8 cellular contexts compared by ENCODE assay signal in the genomic region with DNA sequence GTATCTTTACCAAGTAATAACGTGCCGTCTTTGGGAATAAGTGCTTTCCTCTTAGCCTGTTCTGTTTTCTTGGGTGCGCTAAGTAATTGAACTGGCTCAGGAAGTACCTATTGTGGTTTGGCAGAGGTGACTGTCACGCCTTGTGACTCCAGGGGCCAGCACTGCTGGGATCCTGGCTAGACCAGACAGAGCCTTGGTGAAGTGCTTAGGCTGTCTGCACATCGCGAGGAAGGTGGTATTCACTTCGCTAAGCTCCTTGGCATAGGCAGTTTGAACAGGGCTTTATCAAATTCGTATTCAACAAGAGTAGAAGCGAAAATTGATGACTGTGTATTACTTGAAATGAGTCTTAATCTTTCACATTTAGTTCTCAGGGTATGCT. TPM values are rescaled to one million over a fixed set of nuclear protein-coding genes. Genes with fewer than 3 reads are reported as not detected.
DNase-seq lines count a peak whose midpoint lies in the region; ATAC-seq and TF ChIP-seq lines count a peak whose summit lies in the region.

No MANE protein-coding gene starts in this region.

- H3K36me3 ChIP-seq in DND-41 (ENCODE audit: insufficient read depth, low read length) (peaks cover 43% of the 10 kb centered on the region), thoracic aorta (no peaks in the 10 kb centered on the region), neural progenitor cell (no peaks in the 10 kb centered on the region)

- H3K4me3 ChIP-seq in DND-41 (ENCODE audit: low read depth in 1 of 2, low read length in 2 of 2) (no peak overlapping the region), epithelial cell of esophagus (ENCODE audit: low read length) (peak overlapping the region; percentile 15), thoracic aorta (peak overlapping the region; percentile 51), neural progenitor cell (no peak overlapping the region)

- DNase-seq in DND-41 (no peak), OCI-M1 (lab: John Stamatoyannopoulos, UW) (peak; percentile 52), epithelial cell of esophagus (ENCODE audit: low read depth) (peak; percentile 50), thoracic aorta (ENCODE audit: low spot score) (no peak), neural progenitor cell (ENCODE audit: low spot score) (no peak), NCI-H2081 (lab: John Stamatoyannopoulos, UW) (no peak), DMS 273 (lab: John Stamatoyannopoulos, UW; ENCODE audit: unreplicated experiment) (no peak)

- H3K27ac ChIP-seq in DND-41 (ENCODE audit: low read length) (no peak overlapping the region), thoracic aorta (no peak overlapping the region), neural progenitor cell (no peak overlapping the region)

- H3K4me1 ChIP-seq in DND-41 (ENCODE audit: insufficient read depth, low read length) (peaks cover 7% of the 10 kb centered on the region), thoracic aorta (ENCODE audit: control insufficient read depth in 1 of 2, low read depth in 2 of 2) (no peaks in the 10 kb centered on the region), neural progenitor cell (peaks cover 22% of the 10 kb centered on the region)

- H4K20me1 ChIP-seq in DND-41 (ENCODE audit: insufficient read depth, low read length) (no peaks in the 10 kb centered on the region), neural progenitor cell (ENCODE audit: low read depth) (no peaks in the 10 kb centered on the region)

- TF ChIP-seq CTCF in DND-41 (IDR thresholded peaks at IDR 0.05; ENCODE audit: borderline replicate concordance, extremely low read depth, low read length, poor library complexity, severe bottlenecking) (no peak), epithelial cell of esophagus (IDR thresholded peaks at IDR 0.05; ENCODE audit: insufficient read depth, low read depth, low read length, missing control alignments) (no peak), thoracic aorta (IDR thresholded peaks at IDR 0.05) (no peak), neural progenitor cell (IDR thresholded peaks at IDR 0.05) (no peak)

- H3K27me3 Mint-ChIP-seq in neural progenitor cell (ENCODE audit: insufficient read depth, low read depth): peaks cover 21% of the 10 kb centered on the region

- no peaks in the 10 kb centered on the region for H3K79me2 ChIP-seq in DND-41 (ENCODE audit: insufficient read depth, low read length)
- H3K79me2 ChIP-seq in neural progenitor cell (ENCODE audit: low read depth): no peaks in the 10 kb centered on the region

- no peak overlapping the region for H3K9ac ChIP-seq in DND-41 (ENCODE audit: low read depth, low read length)
- H3K9ac ChIP-seq in neural progenitor cell: no peak overlapping the region

- no peak overlapping the region for H3K27ac Mint-ChIP-seq in neural progenitor cell

- H3K4me1 Mint-ChIP-seq in neural progenitor cell: peaks cover 7% of the 10 kb centered on the region

- no peaks in the 10 kb centered on the region for H3K9me3 ChIP-seq in DND-41 (ENCODE audit: insufficient read depth, low read length, severe bottlenecking)
- no peaks in the 10 kb centered on the region for H3K9me3 ChIP-seq in thoracic aorta
- no peaks in the 10 kb centered on the region for H3K9me3 ChIP-seq in neural progenitor cell (ENCODE audit: low read depth)

- ATAC-seq in DND-41 (ENCODE audit: insufficient read depth, low read depth): peak; percentile 67
- ATAC-seq in GM21723 (IDR thresholded peaks at IDR 0.05; ENCODE audit: unreplicated experiment): peak; percentile 44
- ATAC-seq in thoracic aorta (ENCODE audit: insufficient number of reproducible peaks, low FRiP score, low read depth): no peak

- no peaks in the 10 kb centered on the region for H3K9me3 Mint-ChIP-seq in neural progenitor cell

- H2AFZ ChIP-seq in DND-41 (ENCODE audit: low read depth, low read length): no peak overlapping the region
- no peak overlapping the region for H2AFZ ChIP-seq in neural progenitor cell (replicated peaks)

- no peaks in the 10 kb centered on the region for H3K36me3 Mint-ChIP-seq in neural progenitor cell

- peaks cover 5% of the 10 kb centered on the region for H3F3A ChIP-seq in neural progenitor cell (ENCODE audit: low read depth)

- H3K27me3 ChIP-seq in DND-41 (ENCODE audit: insufficient read depth, low read length, poor library complexity) (no peaks in the 10 kb centered on the region), thoracic aorta (replicated peaks; ENCODE audit: insufficient read depth) (no peaks in the 10 kb centered on the region), neural progenitor cell (peaks cover 5% of the 10 kb centered on the region)

- no peak overlapping the region for H3K4me3 Mint-ChIP-seq in neural progenitor cell

- H3K4me2 ChIP-seq in DND-41 (ENCODE audit: insufficient read depth, low read length) (no peak overlapping the region), neural progenitor cell (no peak overlapping the region)

RNA-seq across cellular contexts. Expression of a gene that starts 17.6 kb away (rescaled TPM):
- 1 to 10 TPM; 4.1 to 7.9 TPM for total RNA-seq in thoracic aorta
- 0.37 and 0.43 TPM in 2 replicates for total RNA-seq in neural progenitor cell (ENCODE audit: low replicate concordance)

Comparison
In these comparisons a context has a peak if more than half of its experiments do, and no peak if none do; other contexts are left out.
1. DNase-seq: peak in OCI-M1 (single experiment) and epithelial cell of esophagus (single experiment); none in DND-41 (single experiment), thoracic aorta (single experiment), neural progenitor cell (single experiment), NCI-H2081 (0 of 2) and DMS 273 (single experiment).
2. H3K4me3 ChIP-seq: peak in epithelial cell of esophagus (single experiment) and thoracic aorta (single experiment); none in DND-41 (0 of 2) and neural progenitor cell (single experiment).